ENCODE assay signal across 30 cellular contexts in genomic region chr21:41489329-41489728, GRCh38. TPM values are rescaled to one million over a fixed set of nuclear protein-coding genes. Genes with fewer than 3 reads are reported as not detected.
"Had no signal": no experiment of that assay in that cellular context is flagged by ENCODE, and none has a peak within 500 bp of the region (broad histone marks: within the 10 kb centered on the region; RNA-seq: fewer than 3 reads in every experiment).

No MANE protein-coding gene starts in this region.

- H3K4me1 ChIP-seq: neural progenitor cell, right lobe of liver, testis, transverse colon had no signal

- H3K9me3 ChIP-seq: heart left ventricle, left lung, lower lobe of right lung, pancreas, right lobe of liver, testis, thyroid gland, transverse colon, upper lobe of left lung had no signal

- H3K4me3 ChIP-seq: heart left ventricle, left lung, lower lobe of right lung, neural progenitor cell, pancreas, right lobe of liver, smooth muscle cell, testis, thyroid gland, transverse colon, upper lobe of left lung had no signal

- H3K9me3 Mint-ChIP-seq: immature natural killer cell; naive thymus-derived CD8-positive, alpha-beta T cell; nephron; neural progenitor cell; stimulated activated memory B cell treated with anti-CD40 and anti-IgM and Interleukin-4, amounts not matched to agents 10 μg/mL and 1 μg/mL and 100 μg/mL, for 72 hours; stimulated activated naive CD8-positive, alpha-beta T cell treated with anti-CD3 and anti-CD28 coated beads, Interleukin-15, amount 100 ng/mL, for 72 hours had no signal

- H3K4me1 Mint-ChIP-seq: immature natural killer cell; nephron; stimulated activated memory B cell treated with anti-CD40 and anti-IgM and Interleukin-4, amounts not matched to agents 10 μg/mL and 1 μg/mL and 100 μg/mL, for 72 hours had no signal

- H3K27me3 ChIP-seq: left lung, neural progenitor cell, pancreas, right lobe of liver, testis, thyroid gland, transverse colon, upper lobe of left lung had no signal

- H3K27me3 Mint-ChIP-seq: progenitor cell of endocrine pancreas had no signal

- H3K27ac Mint-ChIP-seq: immature natural killer cell; naive thymus-derived CD8-positive, alpha-beta T cell; nephron; neural progenitor cell; progenitor cell of endocrine pancreas; stimulated activated memory B cell treated with anti-CD40 and anti-IgM and Interleukin-4, amounts not matched to agents 10 μg/mL and 1 μg/mL and 100 μg/mL, for 72 hours had no signal

- H3K36me3 Mint-ChIP-seq: immature natural killer cell; naive thymus-derived CD8-positive, alpha-beta T cell; neural progenitor cell; stimulated activated memory B cell treated with anti-CD40 and anti-IgM and Interleukin-4, amounts not matched to agents 10 μg/mL and 1 μg/mL and 100 μg/mL, for 72 hours had no signal

- H3K36me3 ChIP-seq: heart left ventricle, neural progenitor cell had no signal

- H3K4me3 Mint-ChIP-seq: immature natural killer cell; naive thymus-derived CD8-positive, alpha-beta T cell; nephron; neural progenitor cell; stimulated activated memory B cell treated with anti-CD40 and anti-IgM and Interleukin-4, amounts not matched to agents 10 μg/mL and 1 μg/mL and 100 μg/mL, for 72 hours; stimulated activated naive CD8-positive, alpha-beta T cell treated with anti-CD3 and anti-CD28 coated beads, Interleukin-15, amount 100 ng/mL, for 72 hours had no signal

- H3K27ac ChIP-seq: heart left ventricle, left lung, lower lobe of right lung, neural progenitor cell, right lobe of liver, testis, thyroid gland, transverse colon, upper lobe of left lung had no signal

- DNase-seq: glutamatergic neuron; heart left ventricle; hypothalamus; immature natural killer cell; kidney; left colon; left lung; lower lobe of right lung; mammary epithelial cell; mesenchymal stem cell; naive thymus-derived CD8-positive, alpha-beta T cell; pancreas; right lobe of liver; stimulated activated CD4-positive, alpha-beta T cell treated with anti-CD3 and anti-CD28 coated beads, Interleukin-1b, Interleukin-23, amount 100 ng/mL, for 48 hours; stimulated activated CD4-positive, alpha-beta T cell treated with anti-CD3 and anti-CD28 coated beads, Interleukin-2, amount 100 ng/mL, for 48 hours; stimulated activated CD4-positive, alpha-beta T cell treated with anti-CD3 and anti-CD28 coated beads, Interleukin-4, amount 100 ng/mL, for 4 hours; stimulated activated CD8-positive, alpha-beta memory T cell treated with anti-CD3 and anti-CD28 coated beads, Interleukin-4, amount 100 ng/mL, for 48 hours; stimulated activated naive CD4-positive, alpha-beta T cell treated with Interleukin-2 at 50 U/mL for 16 hours; stimulated activated naive CD8-positive, alpha-beta T cell treated with anti-CD3 and anti-CD28 coated beads, Interleukin-15, amount 100 ng/mL, for 72 hours; testis; thyroid gland; transverse colon; upper lobe of left lung had no signal

- ATAC-seq: heart left ventricle; left colon; left lung; lower lobe of right lung; naive thymus-derived CD8-positive, alpha-beta T cell; pancreas; stimulated activated memory B cell treated with anti-CD40 and anti-IgM and Interleukin-4, amounts not matched to agents 10 μg/mL and 1 μg/mL and 100 μg/mL, for 72 hours; stimulated activated naive CD8-positive, alpha-beta T cell treated with anti-CD3 and anti-CD28 coated beads, Interleukin-15, amount 100 ng/mL, for 72 hours had no signal

RNA-seq across cellular contexts. Expression of gene TMPRSS2, which starts 18.6 kb away (rescaled TPM):
- total RNA-seq: heart left ventricle; naive thymus-derived CD8-positive, alpha-beta T cell; omental fat pad; skeletal muscle tissue had no signal
- polyA plus RNA-seq: immature natural killer cell; mammary epithelial cell; naive thymus-derived CD8-positive, alpha-beta T cell had no signal
